In the genomic region with DNA sequence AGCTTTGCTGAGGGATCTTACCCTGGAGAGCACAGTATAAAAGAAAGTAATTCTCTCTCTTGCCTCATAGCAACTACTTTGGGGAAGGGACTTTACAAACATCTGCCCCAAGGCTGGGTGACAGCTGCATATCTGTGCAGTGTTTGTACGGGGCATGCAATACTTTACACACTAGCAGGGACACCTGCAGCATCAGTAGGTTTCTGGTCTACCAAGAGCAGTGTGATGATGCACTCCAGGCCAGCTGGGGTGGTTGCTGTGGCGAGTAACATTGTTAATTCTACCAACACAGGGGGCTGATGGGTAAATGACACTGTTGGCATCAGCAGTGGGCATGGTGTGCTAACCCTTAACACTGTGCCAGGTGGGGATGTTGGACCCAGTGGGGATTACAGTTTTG, we compare ENCODE assay signal across 10 cellular contexts. TPM values are rescaled to one million over a fixed set of nuclear protein-coding genes. Genes with fewer than 3 reads are reported as not detected.
A peak's percentile ranks its signal among the peaks of the same experiment; 100 is the strongest.
DNase-seq lines count a peak whose midpoint lies in the region; ATAC-seq lines count a peak whose summit lies in the region.
"Had no signal": no experiment of that assay in that cellular context is flagged by ENCODE, and none has a peak within 500 bp of the region (broad histone marks: within the 10 kb centered on the region; RNA-seq: fewer than 3 reads in every experiment).

No MANE protein-coding gene starts in this region.

- intact Hi-C loops in sciatic nerve (cut with DNase I): no loop called here

- peak overlapping the region; percentile 30 for H3K27ac Mint-ChIP-seq in activated naive CD4-positive, alpha-beta T cell treated with anti-CD3 and anti-CD28 coated beads, Interleukin-2, amount 10 ng/mL, durations not matched to agents 7 days and 5 days
- H3K27ac Mint-ChIP-seq: HFFc6 had no signal

- CTCF ChIA-PET in activated naive CD4-positive, alpha-beta T cell treated with anti-CD3 and anti-CD28 coated beads, Interleukin-2, amount 10 ng/mL, durations not matched to agents 7 days and 5 days (lab: Charles Lee): interaction anchor here (1.8 kb wide), 1 partner anchor 16 kb away, joined by 6 read pairs; no protein-coding TSS in a partner anchor

- H3K36me3 Mint-ChIP-seq in activated naive CD4-positive, alpha-beta T cell treated with anti-CD3 and anti-CD28 coated beads, Interleukin-2, amount 10 ng/mL, durations not matched to agents 7 days and 5 days: peaks cover 10% of the 10 kb centered on the region

- peaks cover 5% of the 10 kb centered on the region for H3K9me3 Mint-ChIP-seq in activated naive CD4-positive, alpha-beta T cell treated with anti-CD3 and anti-CD28 coated beads, Interleukin-2, amount 10 ng/mL, durations not matched to agents 7 days and 5 days
- H3K9me3 Mint-ChIP-seq: HFFc6 had no signal

- peaks cover 68% of the 10 kb centered on the region for H3K4me1 Mint-ChIP-seq in activated naive CD4-positive, alpha-beta T cell treated with anti-CD3 and anti-CD28 coated beads, Interleukin-2, amount 10 ng/mL, durations not matched to agents 7 days and 5 days

- ATAC-seq in GM18502 (IDR thresholded peaks at IDR 0.05; ENCODE audit: poor library complexity, unreplicated experiment) (peak; percentile 53), GM19395 (IDR thresholded peaks at IDR 0.05; ENCODE audit: unreplicated experiment) (peak; percentile 54), HG03095 (IDR thresholded peaks at IDR 0.05; ENCODE audit: unreplicated experiment) (peak; percentile 39), GM21825 (IDR thresholded peaks at IDR 0.05; ENCODE audit: unreplicated experiment) (no peak), sciatic nerve (no peak)

- no peak overlapping the region for H3K4me3 Mint-ChIP-seq in activated naive CD4-positive, alpha-beta T cell treated with anti-CD3 and anti-CD28 coated beads, Interleukin-2, amount 10 ng/mL, durations not matched to agents 7 days and 5 days
- H3K4me3 Mint-ChIP-seq: HFFc6 had no signal

- H3K27me3 Mint-ChIP-seq in activated naive CD4-positive, alpha-beta T cell treated with anti-CD3 and anti-CD28 coated beads, Interleukin-2, amount 10 ng/mL, durations not matched to agents 7 days and 5 days: no peaks in the 10 kb centered on the region

- DNase-seq in activated naive CD4-positive, alpha-beta T cell treated with anti-CD3 and anti-CD28 coated beads, Interleukin-2, amount 10 ng/mL, durations not matched to agents 7 days and 5 days: peak; percentile 24
- no peak for DNase-seq in sciatic nerve (ENCODE audit: low spot score)
- no peak for DNase-seq in pons (ENCODE audit: low spot score)
- no peak for DNase-seq in NCI-H2107 treated with DMSO at 0.1 percent for 48 hours (lab: John Stamatoyannopoulos, UW; ENCODE audit: unreplicated experiment)
- DNase-seq: HFFc6, NCI-H1417 treated with DMSO at 0.1 percent for 48 hours had no signal

RNA-seq across cellular contexts. Expression of gene ADTRP, which starts 48.0 kb away (rescaled TPM):
- total RNA-seq in sciatic nerve: 0.76 TPM

Comparison
In these comparisons a context has a peak if more than half of its experiments do, and no peak if none do; other contexts are left out.
1. ATAC-seq: peak in GM18502 (single experiment), GM19395 (single experiment) and HG03095 (single experiment); none in GM21825 (single experiment) and sciatic nerve (single experiment).